In the genomic region with DNA sequence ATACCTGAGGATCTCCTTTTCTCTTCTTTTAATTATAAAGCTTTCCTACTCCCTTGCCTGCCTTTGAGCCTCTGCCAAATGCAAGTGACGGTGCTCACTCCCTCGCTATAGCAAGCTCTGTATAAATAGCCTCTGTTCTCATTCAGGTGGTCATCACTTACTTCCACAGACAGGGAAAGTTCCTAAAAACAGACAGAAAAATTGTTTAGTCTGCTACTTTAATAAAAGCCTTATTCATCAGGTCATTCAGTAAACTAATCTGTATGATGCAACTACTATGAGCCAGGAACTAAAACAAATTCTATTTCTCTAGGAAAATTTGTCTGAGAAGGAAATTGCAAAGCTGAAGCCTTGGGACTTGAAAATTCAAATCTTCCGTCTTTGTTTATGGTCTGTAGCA, we compare ENCODE assay signal across 11 cellular contexts. TPM values are rescaled to one million over a fixed set of nuclear protein-coding genes. Genes with fewer than 3 reads are reported as not detected.
DNase-seq lines count a peak whose midpoint lies in the region; ATAC-seq and TF ChIP-seq lines count a peak whose summit lies in the region.
"Had no signal": no experiment of that assay in that cellular context is flagged by ENCODE, and none has a peak within 500 bp of the region (broad histone marks: within the 10 kb centered on the region; RNA-seq: fewer than 3 reads in every experiment).

No MANE protein-coding gene starts in this region.

- H3K9me3 ChIP-seq in SK-N-MC (ENCODE audit: low read depth, low read length) (no peaks in the 10 kb centered on the region; the same call in 1 of the 2 replicates), fibroblast of lung (ENCODE audit: control insufficient read depth, insufficient read depth, low read depth, low read length) (no peaks in the 10 kb centered on the region), smooth muscle cell (replicated peaks; ENCODE audit: low read depth) (no peaks in the 10 kb centered on the region)

- H2AFZ ChIP-seq in fibroblast of lung (ENCODE audit: low read length) = no peak overlapping the region
- H2AFZ ChIP-seq in smooth muscle cell (ENCODE audit: low read depth) = peak overlapping the region; percentile 28

- H3F3A ChIP-seq in smooth muscle cell (ENCODE audit: low read depth) = peaks cover 11% of the 10 kb centered on the region

- H3K79me2 ChIP-seq in fibroblast of lung (ENCODE audit: control insufficient read depth, insufficient read depth, low read length) (no peaks in the 10 kb centered on the region), smooth muscle cell (ENCODE audit: low read depth) (no peaks in the 10 kb centered on the region)

- no peaks in the 10 kb centered on the region for H3K27me3 ChIP-seq in fibroblast of lung (ENCODE audit: control insufficient read depth, insufficient read depth, low read length)
- H3K27me3 ChIP-seq in smooth muscle cell (ENCODE audit: low read depth) = no peaks in the 10 kb centered on the region

- no peaks in the 10 kb centered on the region for H4K20me1 ChIP-seq in fibroblast of lung (ENCODE audit: control insufficient read depth, extremely low read depth, insufficient read depth, low read length)
- H4K20me1 ChIP-seq in smooth muscle cell (ENCODE audit: low read depth) = no peaks in the 10 kb centered on the region

- no peaks in the 10 kb centered on the region for H3K36me3 ChIP-seq in SK-N-MC (ENCODE audit: insufficient read depth, low read length)
- H3K36me3 ChIP-seq in fibroblast of lung (ENCODE audit: control insufficient read depth, insufficient read depth, low read length) = no peaks in the 10 kb centered on the region
- H3K36me3 ChIP-seq in smooth muscle cell (ENCODE audit: low read depth) = no peaks in the 10 kb centered on the region

- H3K9ac ChIP-seq in SK-N-MC (ENCODE audit: insufficient read length) (peak overlapping the region; percentile 88), fibroblast of lung (ENCODE audit: insufficient read depth, low read length) (no peak overlapping the region), smooth muscle cell (ENCODE audit: low read depth) (peak overlapping the region; percentile 55)

- 35% methylated on average over 3 of the region's 3 CpGs for WGBS in smooth muscle cell (ENCODE audit: low lambda C conversion rate)

- no peak for ATAC-seq in HG03280 (IDR thresholded peaks at IDR 0.05; ENCODE audit: unreplicated experiment)
- ATAC-seq in stimulated activated effector memory CD8-positive, alpha-beta T cell treated with anti-CD3 and anti-CD28 coated beads, Interleukin-12 subunit alpha, Interleukin-12 subunit beta, amount 100 ng/mL, for 72 hours = no peak

- DNase-seq in DMS79 treated with DMSO at 0.1 percent for 48 hours (lab: John Stamatoyannopoulos, UW) (peak; percentile 37), DMS79 (lab: John Stamatoyannopoulos, UW) (no peak), SK-N-MC (ENCODE audit: low read depth, low spot score) (peak; percentile 39), fibroblast of lung (ENCODE audit: low read depth in 2 of 2) (peak; percentile 74 to 92), smooth muscle cell (lab: John Stamatoyannopoulos, UW; ENCODE audit: unreplicated experiment) (no peak), D341Med (ENCODE audit: low spot score) (no peak)
- DNase-seq in stimulated activated effector memory CD8-positive, alpha-beta T cell treated with anti-CD3 and anti-CD28 coated beads, Interleukin-12 subunit alpha, Interleukin-12 subunit beta, amount 100 ng/mL, for 72 hours (ENCODE audit: low spot score in 2 of 2) = no peak
- DNase-seq: activated T-cell treated with anti-CD3 and anti-CD28 coated beads, Interleukin-2, amount 50 U/mL, for 24 hours; NCI-H2081 had no signal

- TF ChIP-seq CTCF in fibroblast of lung (conservative IDR thresholded peaks at IDR 0.05 in 1 of 2, IDR thresholded peaks at IDR 0.05 in 1 of 2; ENCODE audit: low read depth in 1 of 2, low read length in 2 of 2) (no peak), smooth muscle cell (IDR thresholded peaks at IDR 0.05; ENCODE audit: borderline replicate concordance, insufficient read depth, poor library complexity, severe bottlenecking) (no peak)

- H3K4me2 ChIP-seq in fibroblast of lung (ENCODE audit: extremely low read depth, insufficient read depth, low read length) = peak overlapping the region; percentile 44
- peak overlapping the region; percentile 69 for H3K4me2 ChIP-seq in smooth muscle cell

- H3K9me3 Mint-ChIP-seq in stimulated activated effector memory CD8-positive, alpha-beta T cell treated with anti-CD3 and anti-CD28 coated beads, Interleukin-12 subunit alpha, Interleukin-12 subunit beta, amount 100 ng/mL, for 72 hours = no peaks in the 10 kb centered on the region

- H3K27ac Mint-ChIP-seq in stimulated activated effector memory CD8-positive, alpha-beta T cell treated with anti-CD3 and anti-CD28 coated beads, Interleukin-12 subunit alpha, Interleukin-12 subunit beta, amount 100 ng/mL, for 72 hours = no peak overlapping the region
- H3K27ac Mint-ChIP-seq: activated T-cell treated with anti-CD3 and anti-CD28 coated beads, Interleukin-2, amount 50 U/mL, for 24 hours had no signal

- H3K4me1 Mint-ChIP-seq in stimulated activated effector memory CD8-positive, alpha-beta T cell treated with anti-CD3 and anti-CD28 coated beads, Interleukin-12 subunit alpha, Interleukin-12 subunit beta, amount 100 ng/mL, for 72 hours = peaks cover 27% of the 10 kb centered on the region

- H3K4me1 ChIP-seq in fibroblast of lung (ENCODE audit: control insufficient read depth, extremely low read depth, insufficient read depth, low read length) (peaks cover 12% of the 10 kb centered on the region), smooth muscle cell (ENCODE audit: low read depth) (peaks cover 20% of the 10 kb centered on the region)

- peak overlapping the region; percentile 100 for H3K27ac ChIP-seq in SK-N-MC
- peak overlapping the region; percentile 53 for H3K27ac ChIP-seq in fibroblast of lung (ENCODE audit: insufficient read depth, low read length)
- H3K27ac ChIP-seq in smooth muscle cell (ENCODE audit: low read depth) = peak overlapping the region; percentile 90
- H3K27ac ChIP-seq: 22Rv1 had no signal

- peak overlapping the region; percentile 72 for H3K4me3 ChIP-seq in SK-N-MC
- no peak overlapping the region for H3K4me3 ChIP-seq in fibroblast of lung (replicated peaks in 1 of 4; ENCODE audit: control extremely low read depth in 1 of 4, insufficient read depth in 1 of 4, low read depth in 3 of 4, low read length in 4 of 4)
- H3K4me3 ChIP-seq in smooth muscle cell = no peak overlapping the region

- no peak overlapping the region for H3K4me3 Mint-ChIP-seq in stimulated activated effector memory CD8-positive, alpha-beta T cell treated with anti-CD3 and anti-CD28 coated beads, Interleukin-12 subunit alpha, Interleukin-12 subunit beta, amount 100 ng/mL, for 72 hours
- H3K4me3 Mint-ChIP-seq: activated T-cell treated with anti-CD3 and anti-CD28 coated beads, Interleukin-2, amount 50 U/mL, for 24 hours had no signal

- no peaks in the 10 kb centered on the region for H3K36me3 Mint-ChIP-seq in stimulated activated effector memory CD8-positive, alpha-beta T cell treated with anti-CD3 and anti-CD28 coated beads, Interleukin-12 subunit alpha, Interleukin-12 subunit beta, amount 100 ng/mL, for 72 hours

RNA-seq across cellular contexts. Expression of gene DLG1, which starts 10.2 kb away (rescaled TPM):
- 51.4 and 53.0 TPM in 2 replicates for total RNA-seq in fibroblast of lung
- 29.5 and 47.7 TPM in 2 replicates for polyA plus RNA-seq in fibroblast of lung
- 23.1 and 36.3 TPM in 2 replicates for polyA plus RNA-seq in fibroblast of lung (2012)
- 12.0 and 19.9 TPM in 2 replicates for polyA minus RNA-seq in fibroblast of lung (ENCODE audit: low replicate concordance)
- total RNA-seq in smooth muscle cell = 69.0 and 118 TPM in 2 replicates
- polyA plus RNA-seq in smooth muscle cell = 23.5 and 31.7 TPM in 2 replicates

Comparison
In these comparisons a context has a peak if more than half of its experiments do, and no peak if none do; other contexts are left out.
1. DNase-seq: peak in DMS79 treated with DMSO at 0.1 percent for 48 hours (single experiment), SK-N-MC (single experiment) and fibroblast of lung (2 of 2); none in DMS79 (single experiment), smooth muscle cell (single experiment), D341Med (single experiment) and stimulated activated effector memory CD8-positive, alpha-beta T cell treated with anti-CD3 and anti-CD28 coated beads, Interleukin-12 subunit alpha, Interleukin-12 subunit beta, amount 100 ng/mL, for 72 hours (0 of 2).
2. Peak in every context shown above with its lines, with median percentiles within 50 percentile points of each other: H3K27ac ChIP-seq.